In the genomic region with DNA sequence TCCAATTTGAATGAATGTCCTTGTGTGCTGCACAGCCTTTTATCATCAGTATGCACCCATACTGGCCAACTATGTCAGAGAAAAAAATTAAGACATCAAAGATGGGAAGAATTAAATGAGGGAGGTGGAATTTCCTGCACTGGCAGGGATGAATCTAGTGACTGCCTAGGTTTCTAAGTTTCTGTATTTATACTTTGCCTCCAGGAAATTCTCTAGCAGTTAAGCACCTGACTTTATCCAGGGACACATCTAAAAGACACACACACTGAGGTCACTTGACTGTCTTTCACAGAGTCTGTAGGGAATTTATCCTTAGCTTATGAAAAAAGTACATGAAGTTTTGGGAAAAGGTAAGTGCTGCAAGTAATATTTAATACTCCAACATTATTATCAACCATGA, we compare ENCODE assay signal across 14 cellular contexts.
DNase-seq lines count a peak whose midpoint lies in the region; ATAC-seq and TF ChIP-seq lines count a peak whose summit lies in the region.
"Had no signal": no experiment of that assay in that cellular context is flagged by ENCODE, and none has a peak within 500 bp of the region (broad histone marks: within the 10 kb centered on the region; RNA-seq: fewer than 3 reads in every experiment).

No MANE protein-coding gene starts in this region.

- H3K9me3 Mint-ChIP-seq in mesothelial cell of epicardium = peaks cover 10% of the 10 kb centered on the region

- H3K27ac ChIP-seq in ACC112 (ENCODE audit: low read depth, low read length) (0 out of 2 replicates have a peak overlapping the region, but pooled peaks have one; percentile 11), Karpas-422 (ENCODE audit: low read length) (peak overlapping the region; percentile 95), PC-9 (peak overlapping the region; percentile 78)
- H3K27ac ChIP-seq: HL-60 had no signal

- H3K36me3 Mint-ChIP-seq in mesothelial cell of epicardium = no peaks in the 10 kb centered on the region
- H3K36me3 Mint-ChIP-seq: CD14-positive monocyte; CD8-positive, alpha-beta T cell had no signal

- intact Hi-C loops in PC-9 (cut with micrococcal nuclease; ENCODE audit: unreplicated experiment) = no loop called here

- TF ChIP-seq CTCF in PC-9 (conservative IDR thresholded peaks at IDR 0.05) (no peak), mesothelial cell of epicardium (IDR thresholded peaks at IDR 0.05; ENCODE audit: unreplicated experiment) (no peak)

- no peak for ATAC-seq in GM21528 (IDR thresholded peaks at IDR 0.05; ENCODE audit: low FRiP score, unreplicated experiment)
- ATAC-seq: CD8-positive, alpha-beta T cell; HCT116 had no signal

- H2AFZ ChIP-seq in ACC112 (ENCODE audit: low read length, unreplicated experiment) = peak overlapping the region; percentile 3
- H2AFZ ChIP-seq in Karpas-422 (ENCODE audit: low read length) = peak overlapping the region; percentile 64; the same call in 1 of the 2 replicates
- H2AFZ ChIP-seq in PC-9 = no peak overlapping the region

- H3K36me3 ChIP-seq in ACC112 (ENCODE audit: insufficient read depth, low read length) (no peaks in the 10 kb centered on the region), Karpas-422 (ENCODE audit: insufficient read depth, low read length) (no peaks in the 10 kb centered on the region), PC-9 (ENCODE audit: low read depth) (no peaks in the 10 kb centered on the region)

- H3K4me1 ChIP-seq in ACC112 (ENCODE audit: control insufficient read depth, insufficient read depth, low read length, unreplicated experiment) = peaks cover 22% of the 10 kb centered on the region
- peaks cover 77% of the 10 kb centered on the region for H3K4me1 ChIP-seq in Karpas-422 (ENCODE audit: low read length)
- peaks cover 25% of the 10 kb centered on the region for H3K4me1 ChIP-seq in PC-9 (replicated peaks; ENCODE audit: insufficient read depth)

- H3K27me3 Mint-ChIP-seq in mesothelial cell of epicardium (ENCODE audit: low read depth) = no peaks in the 10 kb centered on the region

- H4K20me1 ChIP-seq in Karpas-422 (ENCODE audit: insufficient read depth, low read depth, low read length) = no peaks in the 10 kb centered on the region
- H4K20me1 ChIP-seq in PC-9 (ENCODE audit: insufficient read depth) = no peaks in the 10 kb centered on the region

- POLR2A ChIA-PET in PC-9 (lab: Charles Lee; ENCODE audit: unreplicated experiment) = no interaction called here

- H3K9ac ChIP-seq in Karpas-422 (ENCODE audit: low read length) = peak overlapping the region; percentile 58

- H3F3A ChIP-seq in PC-9 (ENCODE audit: insufficient read depth, low read depth) = peaks cover 13% of the 10 kb centered on the region

- no peaks in the 10 kb centered on the region for H3K9me2 ChIP-seq in Karpas-422 (replicated peaks; ENCODE audit: insufficient read depth, low read length)
- no peaks in the 10 kb centered on the region for H3K9me2 ChIP-seq in PC-9 (ENCODE audit: insufficient read depth)

- H3K4me1 Mint-ChIP-seq in mesothelial cell of epicardium = peaks cover 35% of the 10 kb centered on the region

- H3K4me2 ChIP-seq in Karpas-422 (ENCODE audit: low read depth, low read length, poor library complexity, severe bottlenecking) = peak overlapping the region; percentile 68
- peak overlapping the region; percentile 33 for H3K4me2 ChIP-seq in PC-9

- H3K4me3 ChIP-seq in ACC112 (ENCODE audit: low read depth, low read length) (no peak overlapping the region), Karpas-422 (ENCODE audit: low read length) (peak overlapping the region; percentile 17), PC-9 (no peak overlapping the region)

- DNase-seq in Karpas-422 (peak; percentile 58), PC-9 (peak in 1 of 2 experiments; percentile 36), mesothelial cell of epicardium (ENCODE audit: low spot score in 2 of 2, unreplicated experiment in 2 of 2) (no peak), DMS 273 treated with DMSO at 0.1 percent for 48 hours (lab: John Stamatoyannopoulos, UW) (no peak)
- DNase-seq in stimulated activated CD4-positive, alpha-beta T cell treated with anti-CD3 and anti-CD28 coated beads, Interleukin-2, amount 100 ng/mL, for 24 hours = no peak
- DNase-seq: CD8-positive, alpha-beta T cell; COR-L47; DND-41; GDM1 had no signal

- peak overlapping the region; percentile 62 for H3K27ac Mint-ChIP-seq in mesothelial cell of epicardium
- H3K27ac Mint-ChIP-seq: CD14-positive monocyte; CD8-positive, alpha-beta T cell had no signal

- H3K79me2 ChIP-seq in ACC112 (ENCODE audit: control insufficient read depth, insufficient read depth, low read length, unreplicated experiment) (no peaks in the 10 kb centered on the region), Karpas-422 (ENCODE audit: low read length) (no peaks in the 10 kb centered on the region), PC-9 (ENCODE audit: low read depth) (no peaks in the 10 kb centered on the region)

- no peak overlapping the region for H3K4me3 Mint-ChIP-seq in mesothelial cell of epicardium
- H3K4me3 Mint-ChIP-seq: CD14-positive monocyte; CD8-positive, alpha-beta T cell had no signal

- no peaks in the 10 kb centered on the region for H3K27me3 ChIP-seq in ACC112 (ENCODE audit: insufficient read depth, low read length)
- no peaks in the 10 kb centered on the region for H3K27me3 ChIP-seq in Karpas-422 (ENCODE audit: low read length)
- H3K27me3 ChIP-seq in PC-9 (ENCODE audit: insufficient read depth, low read depth) = no peaks in the 10 kb centered on the region

- H3K9me3 ChIP-seq in Karpas-422 (ENCODE audit: low read length) (no peaks in the 10 kb centered on the region), PC-9 (ENCODE audit: insufficient read depth, low read depth) (peaks cover 10% of the 10 kb centered on the region)

- no TSS peak for BruUV-seq in PC-9 (replicated peaks; lab: Mats Ljungman, UMichigan)

- CTCF ChIA-PET in PC-9 (lab: Charles Lee) = no interaction called here

Comparison
In these comparisons a context has a peak if more than half of its experiments do, and no peak if none do; other contexts are left out.
1. H3K27ac ChIP-seq: peak in every context shown above with its lines; median percentile 95 in Karpas-422; 78 in PC-9; 11 in ACC112.